ENCODE assay signal across 8 cellular contexts in the genomic region with DNA sequence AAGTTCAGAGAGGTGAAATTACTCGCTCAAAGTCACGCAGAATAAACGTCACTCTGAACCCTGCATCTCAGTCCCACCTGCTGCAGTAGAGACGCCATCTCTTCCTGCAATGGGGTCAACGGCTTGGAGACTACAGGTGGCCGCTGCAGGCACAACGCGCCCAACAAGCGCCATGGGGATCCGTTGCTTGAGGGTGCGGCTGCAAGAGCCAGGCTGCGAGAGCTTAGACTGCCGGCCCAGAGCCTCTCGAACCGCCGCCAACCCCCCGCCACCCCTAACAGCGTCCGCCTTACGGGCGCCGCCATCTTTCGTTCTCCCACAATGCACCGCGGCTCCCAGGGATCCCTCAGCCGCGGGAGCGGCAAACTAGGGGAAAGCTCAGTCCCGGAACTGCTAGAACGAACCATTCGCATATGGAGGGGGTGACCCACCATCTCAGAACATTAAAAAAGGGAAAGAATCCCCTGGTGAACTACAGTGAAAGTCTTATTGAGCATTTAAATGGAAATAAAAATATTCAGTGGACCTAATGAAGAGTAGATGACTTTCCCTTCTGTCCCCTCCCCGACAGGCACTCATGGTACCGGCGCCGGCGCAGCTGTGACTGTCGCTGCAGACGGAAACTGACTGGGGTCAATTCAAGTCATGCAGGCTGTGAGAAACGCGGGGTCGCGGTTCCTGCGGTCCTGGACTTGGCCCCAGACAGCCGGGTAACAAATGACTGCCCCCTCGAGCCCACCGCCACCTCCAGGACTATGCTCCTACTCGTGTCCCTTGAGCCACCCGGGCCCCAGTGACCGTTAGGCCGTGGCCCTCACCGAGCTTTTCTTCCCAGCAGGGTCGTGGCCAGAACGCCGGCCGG. TPM values are rescaled to one million over a fixed set of nuclear protein-coding genes. Genes with fewer than 3 reads are reported as not detected.
A peak's percentile ranks its signal among the peaks of the same experiment; 100 is the strongest.
DNase-seq lines count a peak whose midpoint lies in the region; ATAC-seq and TF ChIP-seq lines count a peak whose summit lies in the region.

A gene (minus strand): TSS at position 316 of the 862 bp plus-strand sequence. CDS start 11 bp downstream, at position 305.
A gene (plus strand): TSS at position 636 of the 862 bp plus-strand sequence. CDS start 10 bp downstream, at position 646.

- H3K79me2 ChIP-seq in parathyroid adenoma = peaks cover 6% of the 10 kb centered on the region

- H3K9me3 ChIP-seq in parathyroid adenoma (ENCODE audit: control insufficient read depth, low read length) (no peaks in the 10 kb centered on the region), tibial artery (no peaks in the 10 kb centered on the region)

- peak within 1 kb of the TSS; percentile 87 for H2AFZ ChIP-seq in parathyroid adenoma

- peaks cover 3% of the 10 kb centered on the region for H3K4me1 ChIP-seq in parathyroid adenoma
- H3K4me1 ChIP-seq in tibial artery = peaks cover 0 to 36% (median 16%) of the 10 kb centered on the region in 4 donors

- ATAC-seq in HG02759 (IDR thresholded peaks at IDR 0.05; ENCODE audit: unreplicated experiment) = peak; percentile 90
- peak; percentile 98 for ATAC-seq in Right ventricle myocardium superior (ENCODE audit: poor library complexity)

- intact Hi-C loops in Right ventricle myocardium superior (cut with DNase I) (no loop called here), tibial artery (cut with DNase I; ENCODE audit: low total_unique reads) (no loop called here)

- peak within 1 kb of the TSS; percentile 66 for H3K4me2 ChIP-seq in parathyroid adenoma (ENCODE audit: low read length)

- H3K4me3 ChIP-seq in GM12875 (ENCODE audit: low read depth, low read length) (peak within 1 kb of the TSS; percentile 97), parathyroid adenoma (ENCODE audit: low read depth, low read length) (peak within 1 kb of the TSS; percentile 91), tibial artery (peak within 1 kb of the TSS; percentile 71 to 88)

- H3K27ac ChIP-seq in parathyroid adenoma (peak within 1 kb of the TSS; percentile 95), tibial artery (peak within 1 kb of the TSS; percentile 85 to 87)

- DNase-seq in NCI-H128 (lab: John Stamatoyannopoulos, UW; ENCODE audit: unreplicated experiment) = peak; percentile 62
- peak; percentile 74 to 99 for DNase-seq in SW 1271 (lab: John Stamatoyannopoulos, UW)
- peak; percentile 81 for DNase-seq in activated naive CD8-positive, alpha-beta T cell treated with anti-CD3 and anti-CD28 coated beads, Interleukin-2, amount 50 U/mL, for 16 hours (ENCODE audit: low read depth, low spot score)
- DNase-seq in Right ventricle myocardium superior = peak; percentile 93
- DNase-seq in tibial artery = peak; percentile 86 to 92

- TF ChIP-seq CTCF in GM12875 (IDR thresholded peaks at IDR 0.05; ENCODE audit: borderline replicate concordance, insufficient read depth, low read depth, low read length) (no peak), parathyroid adenoma (IDR thresholded peaks at IDR 0.05) (no peak), tibial artery (IDR thresholded peaks at IDR 0.05) (no peak)

- no peaks in the 10 kb centered on the region for H3K27me3 ChIP-seq in parathyroid adenoma (ENCODE audit: control insufficient read depth, insufficient read depth, low read length)
- H3K27me3 ChIP-seq in tibial artery = no peaks in the 10 kb centered on the region

- H3K36me3 ChIP-seq in parathyroid adenoma (ENCODE audit: control insufficient read depth, insufficient read depth, low read length) (no peaks in the 10 kb centered on the region), tibial artery (peaks cover 19 to 34% (median 26%) of the 10 kb centered on the region in 3 donors)

- no peak within 1 kb of the TSS for H3K9ac ChIP-seq in parathyroid adenoma

RNA-seq across cellular contexts. Expression of the first gene that starts in this region (rescaled TPM):
- total RNA-seq in Right ventricle myocardium superior = 68.5 TPM

RNA-seq across cellular contexts. Expression of the second gene that starts in this region (rescaled TPM):
- total RNA-seq in Right ventricle myocardium superior = 73.6 TPM

Comparison
In these comparisons a context has a peak if more than half of its experiments do, and no peak if none do; other contexts are left out.
1. Peak in every context shown above with its lines: DNase-seq, ATAC-seq, H3K4me3 ChIP-seq and H3K27ac ChIP-seq.